Comparison of ENCODE assay signal across 19 cellular contexts in the genomic region with DNA sequence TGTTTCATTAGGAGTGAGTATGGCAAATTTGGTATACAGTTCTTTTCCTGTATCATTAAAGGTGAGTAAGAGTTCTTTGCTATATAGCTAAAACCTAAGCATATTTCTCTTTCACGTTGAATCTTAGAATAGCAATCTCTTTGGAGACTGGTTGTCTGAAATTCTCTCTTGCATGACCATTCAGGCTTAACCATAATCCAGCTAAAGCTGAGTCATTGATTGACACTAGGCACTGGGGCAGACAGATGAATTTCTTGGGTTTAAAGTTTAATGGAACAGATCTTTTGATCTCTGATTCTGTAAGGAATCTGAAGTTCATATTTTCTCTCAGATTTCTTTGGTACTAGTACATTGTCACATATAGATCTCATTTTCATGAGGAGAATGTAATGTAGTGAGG.
DNase-seq lines count a peak whose midpoint lies in the region; TF ChIP-seq lines count a peak whose summit lies in the region.
"Had no signal": no experiment of that assay in that cellular context is flagged by ENCODE, and none has a peak within 500 bp of the region (broad histone marks: within the 10 kb centered on the region; RNA-seq: fewer than 3 reads in every experiment).

No MANE protein-coding gene starts in this region.

- H3K4me1 ChIP-seq in ascending aorta (no peaks in the 10 kb centered on the region), MM.1S (ENCODE audit: low read length) (no peaks in the 10 kb centered on the region)

- no peaks in the 10 kb centered on the region for H3F3A ChIP-seq in MM.1S (ENCODE audit: insufficient read depth, low read length)

- H3K9me3 ChIP-seq in WERI-Rb-1 (ENCODE audit: severe bottlenecking) (peaks cover 15% of the 10 kb centered on the region), ascending aorta (no peaks in the 10 kb centered on the region), MM.1S (replicated peaks; ENCODE audit: insufficient read depth, low read length) (no peaks in the 10 kb centered on the region)

- no peaks in the 10 kb centered on the region for H3K9me2 ChIP-seq in MM.1S (replicated peaks; ENCODE audit: insufficient read depth, low read length)

- H3K27me3 ChIP-seq in WERI-Rb-1 (ENCODE audit: insufficient read depth, low read depth, severe bottlenecking) (peaks cover 3% of the 10 kb centered on the region), kidney epithelial cell (ENCODE audit: control insufficient read depth, insufficient read depth, low read length) (no peaks in the 10 kb centered on the region), ascending aorta (no peaks in the 10 kb centered on the region), MM.1S (replicated peaks; ENCODE audit: insufficient read depth, low read length) (no peaks in the 10 kb centered on the region)

- intact Hi-C loops in ascending aorta (cut with DNase I), result no loop called here

- DNase-seq in HPDE6-E6E7 (ENCODE audit: extremely low spot score) (peak; percentile 3), WERI-Rb-1 (peak; percentile 48), kidney epithelial cell (ENCODE audit: low read depth) (peak; percentile 39), ascending aorta (ENCODE audit: low spot score in 2 of 2) (no peak), globus pallidus (ENCODE audit: low spot score) (no peak), hypothalamus (lab: John Stamatoyannopoulos, UW) (no peak), MM.1S (no peak)
- DNase-seq: CD4-positive, alpha-beta memory T cell; DND-41; GDM1; GM23248; IMR-90; Karpas-422; NCI-H187; NCI-H345; NCI-H526; RPMI8226; SIG-M5 had no signal

- H3K4me2 ChIP-seq in MM.1S (ENCODE audit: low read depth, low read length), result no peak overlapping the region

- peak overlapping the region; percentile 16 for H3K27ac ChIP-seq in WERI-Rb-1
- H3K27ac ChIP-seq in ascending aorta, result no peak overlapping the region
- H3K27ac ChIP-seq in MM.1S (ENCODE audit: low read length), result no peak overlapping the region
- H3K27ac ChIP-seq: GM23248 had no signal

- no peak overlapping the region for H2AFZ ChIP-seq in MM.1S (ENCODE audit: low read length)
- H2AFZ ChIP-seq: GM23248 had no signal

- H3K36me3 ChIP-seq in WERI-Rb-1 (no peaks in the 10 kb centered on the region), kidney epithelial cell (ENCODE audit: control insufficient read depth, insufficient read depth, low read length) (no peaks in the 10 kb centered on the region), ascending aorta (no peaks in the 10 kb centered on the region), MM.1S (replicated peaks; ENCODE audit: insufficient read depth, low read length) (no peaks in the 10 kb centered on the region)

- H3K9ac ChIP-seq in MM.1S (ENCODE audit: low read length), result no peak overlapping the region
- H3K9ac ChIP-seq: GM23248 had no signal

- no peaks in the 10 kb centered on the region for H4K20me1 ChIP-seq in MM.1S (ENCODE audit: insufficient read depth, low read length)

- H3K4me3 ChIP-seq in WERI-Rb-1 (ENCODE audit: low read depth, low read length), result no peak overlapping the region
- no peak overlapping the region for H3K4me3 ChIP-seq in kidney epithelial cell (ENCODE audit: low read depth, low read length)
- no peak overlapping the region for H3K4me3 ChIP-seq in ascending aorta
- no peak overlapping the region for H3K4me3 ChIP-seq in MM.1S (ENCODE audit: low read length)
- H3K4me3 ChIP-seq: GM12878, GM23248 had no signal

- H3K79me2 ChIP-seq in MM.1S (ENCODE audit: low read length), result no peaks in the 10 kb centered on the region

- TF ChIP-seq CTCF in WERI-Rb-1 (IDR thresholded peaks at IDR 0.05; ENCODE audit: low read depth, low read length) (no peak), kidney epithelial cell (IDR thresholded peaks at IDR 0.05; ENCODE audit: insufficient read depth, low read length, poor library complexity, severe bottlenecking) (no peak), ascending aorta (IDR thresholded peaks at IDR 0.05) (no peak), MM.1S (IDR thresholded peaks at IDR 0.05; ENCODE audit: low read length) (no peak)

Comparison
In these comparisons a context has a peak if more than half of its experiments do, and no peak if none do; other contexts are left out.
1. DNase-seq: peak in HPDE6-E6E7 (single experiment), WERI-Rb-1 (single experiment) and kidney epithelial cell (single experiment); none in ascending aorta (0 of 2), globus pallidus (single experiment), hypothalamus (0 of 51) and MM.1S (single experiment).